15 cellular contexts compared by ENCODE assay signal in the genomic region with DNA sequence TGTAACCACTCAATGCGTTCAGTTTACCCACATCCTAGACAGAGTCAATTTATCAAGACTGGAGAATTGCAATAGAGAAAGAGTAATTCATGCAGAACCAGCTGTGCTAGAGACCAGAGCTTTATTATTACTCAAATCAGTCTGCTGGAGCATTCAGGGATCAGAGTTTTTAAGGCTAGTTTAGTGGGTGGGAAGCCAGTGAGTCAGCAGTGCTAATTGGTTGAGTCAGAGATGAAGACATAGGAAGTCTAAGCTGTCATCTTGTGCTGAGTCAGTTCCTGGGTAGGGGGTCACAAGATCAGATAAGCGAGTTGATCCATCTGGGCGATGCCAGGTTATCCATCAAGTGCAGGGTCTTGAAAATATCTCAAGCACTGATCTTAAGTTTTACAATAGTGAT.
A peak's percentile ranks its signal among the peaks of the same experiment; 100 is the strongest.
DNase-seq lines count a peak whose midpoint lies in the region; ATAC-seq and TF ChIP-seq lines count a peak whose summit lies in the region.
"Had no signal": no experiment of that assay in that cellular context is flagged by ENCODE, and none has a peak within 500 bp of the region (broad histone marks: within the 10 kb centered on the region; RNA-seq: fewer than 3 reads in every experiment).

No MANE protein-coding gene starts in this region.

- H3K4me1 ChIP-seq in esophagus muscularis mucosa: no peaks in the 10 kb centered on the region
- H3K4me1 ChIP-seq: HAP-1 had no signal

- in situ Hi-C loops in brain microvascular endothelial cell (cut with HindIII; ENCODE audit: low pct_ligation_motif_present, low sequenced_read_pairs): no loop called here

- TF ChIP-seq CTCF in brain microvascular endothelial cell (IDR thresholded peaks at IDR 0.05; ENCODE audit: low read depth, low read length, missing control alignments) (no peak), esophagus muscularis mucosa (IDR thresholded peaks at IDR 0.05) (no peak)

- intact Hi-C loops in esophagus muscularis mucosa (cut with DNase I): no loop called here

- ATAC-seq in GM19467 (IDR thresholded peaks at IDR 0.05; ENCODE audit: unreplicated experiment): no peak
- no peak for ATAC-seq in activated CD4-positive, CD25-positive, alpha-beta regulatory T cell treated with anti-CD3 and anti-CD28 coated beads, Interleukin-2, amount 50 U/mL, for 24 hours
- ATAC-seq: activated CD8-positive, alpha-beta memory T cell treated with anti-CD3 and anti-CD28 coated beads, Interleukin-2, amount 10 ng/mL, durations not matched to agents 7 days and 5 days; stimulated activated naive CD8-positive, alpha-beta T cell treated with anti-CD3 and anti-CD28 coated beads, Interleukin-15, amount 100 ng/mL, for 72 hours had no signal

- TF ChIP-seq EP300 in esophagus muscularis mucosa (IDR thresholded peaks at IDR 0.05): no peak

- no peaks in the 10 kb centered on the region for H3K36me3 ChIP-seq in brain microvascular endothelial cell (replicated peaks)
- no peaks in the 10 kb centered on the region for H3K36me3 ChIP-seq in esophagus muscularis mucosa
- H3K36me3 ChIP-seq: HAP-1 had no signal

- 72% methylated on average over 3 of the region's 3 CpGs for WGBS in esophagus muscularis mucosa

- H3K9me3 ChIP-seq in esophagus muscularis mucosa: no peaks in the 10 kb centered on the region
- H3K9me3 ChIP-seq: HAP-1 had no signal

- TF ChIP-seq POLR2A in esophagus muscularis mucosa (IDR thresholded peaks at IDR 0.05; ENCODE audit: low read depth): no peak

- no peak overlapping the region for H3K4me3 ChIP-seq in brain microvascular endothelial cell (ENCODE audit: low read depth, low read length)
- H3K4me3 ChIP-seq in esophagus muscularis mucosa: no peak overlapping the region
- H3K4me3 ChIP-seq: HAP-1 had no signal

- H3K27me3 ChIP-seq in brain microvascular endothelial cell (replicated peaks) (no peaks in the 10 kb centered on the region), esophagus muscularis mucosa (no peaks in the 10 kb centered on the region)

- DNase-seq in GM04503 (ENCODE audit: low read depth) (peak; percentile 5), NOMO-1 treated with DMSO at 0.1 percent for 48 hours (lab: John Stamatoyannopoulos, UW; ENCODE audit: unreplicated experiment) (peak; percentile 38), brain microvascular endothelial cell (peak; percentile 62), non-pigmented ciliary epithelial cell (ENCODE audit: low read depth) (peak; percentile 86), esophagus muscularis mucosa (ENCODE audit: extremely low spot score) (no peak), NCI-H1048 (lab: John Stamatoyannopoulos, UW) (no peak)
- DNase-seq: activated CD8-positive, alpha-beta memory T cell treated with anti-CD3 and anti-CD28 coated beads, Interleukin-2, amount 10 ng/mL, durations not matched to agents 7 days and 5 days; hypothalamus; midbrain; NCI-H187; stimulated activated CD4-positive, alpha-beta T cell treated with anti-CD3 and anti-CD28 coated beads, Interleukin-4, amount 100 ng/mL, for 4 hours; stimulated activated naive CD8-positive, alpha-beta T cell treated with anti-CD3 and anti-CD28 coated beads, Interleukin-15, amount 100 ng/mL, for 72 hours had no signal

- H3K27ac ChIP-seq in brain microvascular endothelial cell (no peak overlapping the region), esophagus muscularis mucosa (replicated peaks in 1 of 4) (no peak overlapping the region)

Comparison
In these comparisons a context has a peak if more than half of its experiments do, and no peak if none do; other contexts are left out.
1. DNase-seq: peak in GM04503 (single experiment), NOMO-1 treated with DMSO at 0.1 percent for 48 hours (single experiment), brain microvascular endothelial cell (single experiment) and non-pigmented ciliary epithelial cell (single experiment); none in esophagus muscularis mucosa (single experiment) and NCI-H1048 (single experiment).